2 cellular contexts compared by ENCODE assay signal in the genomic region with DNA sequence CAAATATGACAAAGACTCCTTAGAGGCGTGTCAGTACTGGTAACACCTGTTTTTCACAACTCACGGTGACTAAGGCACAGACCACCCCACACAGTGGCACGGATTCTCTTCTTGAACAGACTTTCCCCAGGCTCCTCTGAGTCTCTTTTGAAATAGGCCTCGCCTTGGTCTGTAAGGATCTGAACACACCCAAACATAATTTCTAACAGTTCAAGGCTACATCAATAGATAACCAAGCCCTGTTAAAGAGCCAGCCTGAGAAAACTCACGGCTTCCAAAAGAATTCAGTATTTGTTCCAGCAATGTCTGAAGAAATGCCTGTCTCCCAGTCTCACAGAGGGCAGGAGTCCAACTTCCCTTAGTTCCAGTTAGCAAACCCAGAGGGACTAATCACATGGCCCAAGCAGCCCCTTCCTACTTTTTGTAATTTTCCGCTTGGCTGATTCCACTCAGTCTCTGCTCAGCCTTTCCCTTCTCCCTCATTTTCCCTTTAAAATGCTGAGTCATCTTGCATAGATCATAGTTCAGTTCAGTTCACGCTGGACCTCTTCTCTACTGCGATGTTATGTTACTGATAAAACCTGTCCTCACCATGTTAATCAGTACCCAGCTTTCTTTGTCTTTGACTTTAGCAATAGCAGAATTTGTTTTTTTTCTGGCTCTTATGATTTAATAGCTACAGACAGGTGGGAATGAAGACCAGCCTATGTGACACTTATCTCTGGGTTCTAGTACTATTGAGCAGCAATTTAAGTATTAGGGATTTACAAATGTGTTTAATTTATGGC.
TF ChIP-seq lines count a peak whose summit lies in the region.

No MANE protein-coding gene starts in this region.

TF ChIP-seq in IMR-90, 13 proteins besides CTCF, POLR2A, EP300 and RAD21:
- TF ChIP-seq ELK1 (IDR thresholded peaks at IDR 0.05; ENCODE audit: borderline replicate concordance, low read depth, low read length) = no peak
- TF ChIP-seq FOS (IDR thresholded peaks at IDR 0.05; ENCODE audit: low read depth, low read length) = no peak
- TF ChIP-seq SMC3 (IDR thresholded peaks at IDR 0.05; ENCODE audit: low read depth, low read length) = no peak
- TF ChIP-seq MAFK (IDR thresholded peaks at IDR 0.05; ENCODE audit: low read depth, low read length) = peak; percentile 91
- TF ChIP-seq CHD1 (IDR thresholded peaks at IDR 0.05; ENCODE audit: low read depth, low read length) = no peak
- peak; percentile 99 for TF ChIP-seq NFE2L2 (IDR thresholded peaks at IDR 0.05; ENCODE audit: low read depth, low read length)

TF ChIP-seq in HEK293T, 16 proteins besides CTCF, POLR2A, EP300 and RAD21 (continued from another document):
- TF ChIP-seq PKNOX1 (IDR thresholded peaks at IDR 0.05) (no peak), BHLHE40 (IDR thresholded peaks at IDR 0.05; ENCODE audit: borderline replicate concordance) (no peak), ZNF384 (IDR thresholded peaks at IDR 0.05) (no peak), ARNT (IDR thresholded peaks at IDR 0.05) (no peak)
